In genomic region chr19:13731147-13731964, GRCh38 we compare ENCODE assay signal across 8 cellular contexts. TPM values are rescaled to one million over a fixed set of nuclear protein-coding genes. Genes with fewer than 3 reads are reported as not detected.
DNase-seq lines count a peak whose midpoint lies in the region; ATAC-seq and TF ChIP-seq lines count a peak whose summit lies in the region.

No MANE protein-coding gene starts in this region.

- H4K12ac ChIP-seq in trophoblast cell (ENCODE audit: low read depth, low read length) = peak overlapping the region; percentile 89

- intact Hi-C loops in adrenal gland (cut with DNase I) (no loop called here), heart left ventricle (cut with DNase I) (no loop called here), transverse colon (cut with DNase I; ENCODE audit: low total_unique reads) (no loop called here)

- H4K91ac ChIP-seq in trophoblast cell (ENCODE audit: low read depth, low read length) = peak overlapping the region; percentile 92

- DNase-seq in GM12865 (ENCODE audit: low read depth) = peak; percentile 96
- peak; percentile 92 for DNase-seq in NCI-H1436 (lab: John Stamatoyannopoulos, UW)
- DNase-seq in SW480 (ENCODE audit: low spot score) = peak; percentile 98
- peak; percentile 94 to 97 (median 95) for DNase-seq in adrenal gland
- DNase-seq in heart left ventricle = peak; percentile 96 to 98 (median 96)
- peak; percentile 96 to 98 for DNase-seq in trophoblast cell
- DNase-seq in transverse colon = peak; percentile 98

- no peak overlapping the region for H2BK12ac ChIP-seq in trophoblast cell (ENCODE audit: low read length)

- H3K18ac ChIP-seq in trophoblast cell (ENCODE audit: low read length) = peak overlapping the region; percentile 78

- H3K4ac ChIP-seq in trophoblast cell (ENCODE audit: low read depth, low read length) = peak overlapping the region; percentile 66

- H3K9me3 ChIP-seq in adrenal gland (replicated peaks in 1 of 3) = no peaks in the 10 kb centered on the region
- no peaks in the 10 kb centered on the region for H3K9me3 ChIP-seq in heart left ventricle
- H3K9me3 ChIP-seq in trophoblast cell (ENCODE audit: insufficient read depth, low read depth, low read length) = no peaks in the 10 kb centered on the region
- H3K9me3 ChIP-seq in transverse colon = no peaks in the 10 kb centered on the region

- H2BK120ac ChIP-seq in trophoblast cell (ENCODE audit: insufficient read depth, low read length, poor library complexity) = peak overlapping the region; percentile 74

- peak overlapping the region; percentile 78 for H2BK5ac ChIP-seq in trophoblast cell (ENCODE audit: low read depth, low read length, poor library complexity)

- H3K79me1 ChIP-seq in trophoblast cell (ENCODE audit: low read length) = peaks cover 5% of the 10 kb centered on the region

- H3K23ac ChIP-seq in trophoblast cell (ENCODE audit: low read length) = no peak overlapping the region

- peak; percentile 98 for ATAC-seq in HG02763 (IDR thresholded peaks at IDR 0.05; ENCODE audit: unreplicated experiment)
- ATAC-seq in heart left ventricle = peak; percentile 99 to 100 (median 100)

- peaks cover 3% of the 10 kb centered on the region for H3K79me2 ChIP-seq in trophoblast cell (ENCODE audit: control insufficient read depth, insufficient read depth, low read length, poor library complexity)

- peak overlapping the region; percentile 97 for H3K9ac ChIP-seq in trophoblast cell (ENCODE audit: low read length)

- H2AK5ac ChIP-seq in trophoblast cell (ENCODE audit: low read length) = peak overlapping the region; percentile 75

- peak overlapping the region; percentile 97 for H4K8ac ChIP-seq in trophoblast cell (ENCODE audit: low read depth, low read length)

- peak overlapping the region; percentile 96 for H3K4me2 ChIP-seq in trophoblast cell (ENCODE audit: low read length)

- WGBS in adrenal gland, 4 donors = 0 to 1% (median 0%) methylated on average over 22 to 39 of the region's 39 CpGs
- 2 to 4% (median 3%) methylated on average over 38 to 39 of the region's 39 CpGs for WGBS in heart left ventricle, 4 donors
- WGBS in trophoblast cell (ENCODE audit: extremely low coverage, insufficient coverage, insufficient read length) = no CpG with 5 or more reads among the region's 39 CpGs
- 1 to 2% methylated on average over 14 to 39 of the region's 39 CpGs for WGBS in transverse colon (ENCODE audit: low coverage in 1 of 2), 2 donors

- H3K27ac ChIP-seq in adrenal gland (peak overlapping the region; percentile 86 to 96 (median 90)), heart left ventricle (peak overlapping the region; percentile 35 to 91 (median 82)), trophoblast cell (ENCODE audit: low read depth, low read length) (peak overlapping the region; percentile 95), transverse colon (peak overlapping the region; percentile 90 to 93 (median 92))

- no peak for TF ChIP-seq EP300 in transverse colon (IDR thresholded peaks at IDR 0.05; ENCODE audit: low read depth)

- TF ChIP-seq POLR2A in adrenal gland (IDR thresholded peaks at IDR 0.05) = peak in 1 of 2 donors; percentile 43
- TF ChIP-seq POLR2A in heart left ventricle (IDR thresholded peaks at IDR 0.05) = peak in 1 of 2 donors; percentile 73
- TF ChIP-seq POLR2A in transverse colon (IDR thresholded peaks at IDR 0.05) = peak; percentile 59

- H3K27me3 ChIP-seq in adrenal gland (no peaks in the 10 kb centered on the region), heart left ventricle (no peaks in the 10 kb centered on the region), trophoblast cell (ENCODE audit: insufficient read depth, low read length) (no peaks in the 10 kb centered on the region), transverse colon (no peaks in the 10 kb centered on the region)

- peak overlapping the region; percentile 61 for H2AFZ ChIP-seq in trophoblast cell (ENCODE audit: insufficient read depth, low read length, poor library complexity)

- H3K4me1 ChIP-seq in adrenal gland (replicated peaks in 1 of 2) (peaks cover 18 to 21% of the 10 kb centered on the region in 2 donors), heart left ventricle (peaks cover 0 to 33% (median 13%) of the 10 kb centered on the region in 12 donors), trophoblast cell (ENCODE audit: control insufficient read depth in 1 of 2, insufficient read depth in 2 of 2, low read length in 2 of 2) (peaks cover 3 to 7% of the 10 kb centered on the region in 2 experiments), transverse colon (peaks cover 4 to 23% (median 14%) of the 10 kb centered on the region in 4 donors)

- H3K14ac ChIP-seq in trophoblast cell (ENCODE audit: low read length) = peak overlapping the region; percentile 33

- H3K4me3 ChIP-seq in GM12865 (ENCODE audit: low read depth, low read length) (peak overlapping the region; percentile 79), adrenal gland (peak overlapping the region; percentile 32 to 57 (median 34)), heart left ventricle (peak overlapping the region; percentile 8 to 72 (median 62)), trophoblast cell (ENCODE audit: low read depth, low read length) (peak overlapping the region; percentile 68), transverse colon (peak overlapping the region; percentile 33 to 76 (median 60))

- no peak for TF ChIP-seq CTCF in GM12865 (IDR thresholded peaks at IDR 0.05; ENCODE audit: insufficient read depth, low read depth, low read length, missing control alignments)
- TF ChIP-seq CTCF in adrenal gland (IDR thresholded peaks at IDR 0.05) = no peak
- peak in 1 of 12 donors; percentile 10 for TF ChIP-seq CTCF in heart left ventricle (IDR thresholded peaks at IDR 0.05)
- no peak for TF ChIP-seq CTCF in transverse colon (IDR thresholded peaks at IDR 0.05)

- in situ Hi-C loops in transverse colon (cut with MboI; ENCODE audit: low pct_ligation_motif_present in 1 of 4, low pct_unique_long_range_greater_than_20kb in 1 of 4, low sequenced_read_pairs in 3 of 4) = no loop called here

- no peaks in the 10 kb centered on the region for H3K36me3 ChIP-seq in adrenal gland (replicated peaks in 1 of 2)
- H3K36me3 ChIP-seq in heart left ventricle = peaks cover 0 to 12% (median 0%) of the 10 kb centered on the region in 9 donors
- H3K36me3 ChIP-seq in trophoblast cell (ENCODE audit: control insufficient read depth in 1 of 2, insufficient read depth in 2 of 2, low read length in 2 of 2) = no peaks in the 10 kb centered on the region
- no peaks in the 10 kb centered on the region for H3K36me3 ChIP-seq in transverse colon

RNA-seq across cellular contexts. Expression of gene MRI1, which starts 33.0 kb away (rescaled TPM):
- total RNA-seq in adrenal gland (10 to 100 TPM; 16.8 to 69.6 (median 44.9) TPM), heart left ventricle (10 to 100 TPM; 12.2 to 36.9 (median 15.6) TPM), transverse colon (100 to 1,000 TPM in 2 of 4 donors, 10 to 100 TPM in 2; 63.0 to 304 (median 99.2) TPM)
- polyA plus RNA-seq in adrenal gland (10 to 100 TPM; 11.9 to 34.6 (median 20.5) TPM), heart left ventricle (10 to 100 TPM in 1 of 2 donors, 1 to 10 TPM in 1; 9.0 to 16.6 TPM)
- polyA plus RNA-seq in trophoblast cell (2013) = 24.5 and 25.8 TPM in 2 replicates

RNA-seq across cellular contexts. Expression of gene C19orf53, which starts 42.9 kb away (rescaled TPM):
- total RNA-seq in adrenal gland = 100 to 1,000 TPM in 7 of 8 donors, 10 to 100 TPM in 1; 95.8 to 224 (median 137) TPM
- polyA plus RNA-seq in adrenal gland = 100 to 1,000 TPM; 134 to 459 (median 340) TPM
- total RNA-seq in heart left ventricle = 100 to 1,000 TPM in 2 of 9 donors, 10 to 100 TPM in 7; 79.3 to 435 (median 97.5) TPM
- 100 to 1,000 TPM; 159 to 346 TPM for polyA plus RNA-seq in heart left ventricle
- polyA plus RNA-seq in trophoblast cell (2013) = 270 and 271 TPM in 2 replicates
- total RNA-seq in transverse colon = 100 to 1,000 TPM in 2 of 4 donors, 10 to 100 TPM in 2; 48.6 to 111 (median 94.2) TPM

Comparison
In these comparisons a context has a peak if more than half of its experiments do, and no peak if none do; other contexts are left out.
1. Peak in every context shown above with its lines: DNase-seq, ATAC-seq, H3K4me3 ChIP-seq and H3K27ac ChIP-seq.